In the genomic region with DNA sequence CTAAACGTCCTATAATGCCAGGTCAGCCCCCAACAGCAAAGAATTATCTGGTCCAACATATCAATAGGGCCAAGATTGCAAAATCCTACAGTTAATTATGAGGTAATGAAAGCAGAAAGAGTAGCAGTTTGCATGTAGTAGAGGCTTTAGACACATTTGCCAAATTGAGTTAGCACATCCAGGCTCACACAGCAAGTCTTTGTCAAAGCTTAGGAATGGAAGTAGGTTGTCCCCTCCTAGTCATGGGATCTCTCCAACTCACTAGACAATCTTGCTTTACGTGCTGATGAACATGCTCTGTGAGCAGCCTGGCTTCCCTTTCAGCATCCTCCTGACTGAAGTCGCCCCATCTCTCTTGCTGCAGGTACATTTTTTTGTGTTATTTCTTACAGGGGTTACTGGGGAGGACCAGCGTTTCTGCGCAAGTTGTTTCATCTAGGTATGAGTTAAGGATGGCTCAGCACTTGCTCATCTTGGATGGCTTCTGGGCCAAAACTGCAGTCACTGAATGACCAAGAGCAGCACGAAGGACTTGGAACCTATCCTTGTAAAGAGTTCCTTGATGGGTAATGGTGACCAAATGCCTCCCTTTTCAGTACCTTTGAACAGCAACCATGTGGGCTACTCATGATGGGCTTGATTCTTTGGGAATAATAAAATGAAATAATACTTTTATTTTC, we compare ENCODE assay signal across 19 cellular contexts. TPM values are rescaled to one million over a fixed set of nuclear protein-coding genes. Genes with fewer than 3 reads are reported as not detected.
"Had no signal": no experiment of that assay in that cellular context is flagged by ENCODE, and none has a peak within 500 bp of the region (broad histone marks: within the 10 kb centered on the region; RNA-seq: fewer than 3 reads in every experiment).

No MANE protein-coding gene starts in this region.

- H3K36me3 ChIP-seq: ovary had no signal

- ATAC-seq: esophagus mucosa, foreskin keratinocyte, heart right ventricle, left lobe of liver, mucosa of descending colon, natural killer cell had no signal

- H3K4me1 ChIP-seq: foreskin keratinocyte, heart right ventricle, right atrium auricular region, sigmoid colon had no signal

- H3K4me3 ChIP-seq: heart right ventricle, mucosa of descending colon, ovary, right atrium auricular region, sigmoid colon, skin epidermis had no signal

- H3K9me3 ChIP-seq: heart right ventricle, mucosa of descending colon, ovary, right atrium auricular region, sigmoid colon had no signal

- H3K27ac ChIP-seq: foreskin keratinocyte, heart right ventricle, ovary, right atrium auricular region, sigmoid colon, skin epidermis had no signal

- H3K27me3 ChIP-seq: foreskin keratinocyte, heart right ventricle, ovary, right atrium auricular region, sigmoid colon had no signal

- FAIRE-seq: endometrium had no signal

- DNase-seq: effector memory CD4-positive, alpha-beta T cell; foreskin keratinocyte; heart right ventricle; hypothalamus; islet precursor cell; mammary epithelial cell; mucosa of descending colon; natural killer cell; ovary; sigmoid colon; stimulated activated CD4-positive, alpha-beta T cell treated with anti-CD3 and anti-CD28 coated beads, Interleukin-2, amount 100 ng/mL, for 24 hours; stimulated activated CD4-positive, alpha-beta T cell treated with anti-CD3 and anti-CD28 coated beads, Interleukin-4, amount 100 ng/mL, for 4 hours; stimulated activated naive CD4-positive, alpha-beta T cell treated with Interleukin-2 at 50 U/mL for 16 hours had no signal

RNA-seq across cellular contexts. Expression of a gene that starts 55.9 kb away (rescaled TPM):
- total RNA-seq: neural crest cell had no signal
